ENCODE assay signal across 13 cellular contexts in genomic region chr5:73338201-73339126, GRCh38.
DNase-seq lines count a peak whose midpoint lies in the region; ATAC-seq, FAIRE-seq and TF ChIP-seq lines count a peak whose summit lies in the region.
"Had no signal": no experiment of that assay in that cellular context is flagged by ENCODE, and none has a peak within 500 bp of the region (broad histone marks: within the 10 kb centered on the region; RNA-seq: fewer than 3 reads in every experiment).

No MANE protein-coding gene starts in this region.

- POLR2A ChIA-PET in HepG2 (lab: Yijun Ruan, JAX): no interaction called here

- H3K4me2 ChIP-seq in HepG2 (ENCODE audit: low read depth, low read length): no peak overlapping the region
- H3K4me2 ChIP-seq in hepatocyte: peak overlapping the region; percentile 35

- TF ChIP-seq EP300 in HepG2 (IDR thresholded peaks at IDR 0.05; ENCODE audit: low read depth in 2 of 2, low read length in 2 of 2) (no peak), HepG2 (CRISPR knock-in tag; IDR thresholded peaks at IDR 0.05; ENCODE audit: borderline replicate concordance) (no peak)

- CTCF ChIA-PET in HepG2 (lab: Yijun Ruan, JAX; ENCODE audit: low intra/inter-chr PET ratio, low total read pairs): no interaction called here

- no peaks in the 10 kb centered on the region for H3K9me3 ChIP-seq in HepG2 (ENCODE audit: low read length)
- H3K9me3 ChIP-seq in right lobe of liver: no peaks in the 10 kb centered on the region
- no peaks in the 10 kb centered on the region for H3K9me3 ChIP-seq in hepatocyte (ENCODE audit: low read depth)
- H3K9me3 ChIP-seq in aorta (ENCODE audit: control insufficient read depth, low read length): no peaks in the 10 kb centered on the region

- H3K9me2 ChIP-seq in hepatocyte (replicated peaks; ENCODE audit: insufficient read depth): no peaks in the 10 kb centered on the region

- H4K20me1 ChIP-seq in HepG2 (ENCODE audit: insufficient read depth, low read length): no peaks in the 10 kb centered on the region
- no peaks in the 10 kb centered on the region for H4K20me1 ChIP-seq in hepatocyte (ENCODE audit: insufficient read depth, poor library complexity, severe bottlenecking)

- H3K9ac ChIP-seq in HepG2 (ENCODE audit: insufficient read depth, low read depth, low read length): no peak overlapping the region

- H3K79me2 ChIP-seq in HepG2 (ENCODE audit: insufficient read depth, low read length) (no peaks in the 10 kb centered on the region), hepatocyte (no peaks in the 10 kb centered on the region)

- peak; percentile 37; the same call in 1 of the 3 replicates for ATAC-seq in HepG2
- ATAC-seq in right lobe of liver: no peak
- ATAC-seq in aorta (ENCODE audit: low FRiP score): peak; percentile 68
- no peak for ATAC-seq in GM21619 (IDR thresholded peaks at IDR 0.05; ENCODE audit: unreplicated experiment)

- FAIRE-seq in HepG2 (lab: Jason Lieb, UNC): no peak
- FAIRE-seq: frontal cortex had no signal

- no peak overlapping the region for H3K27ac ChIP-seq in HepG2 (ENCODE audit: extremely low read length, insufficient read depth, low read length)
- no peak overlapping the region for H3K27ac ChIP-seq in right lobe of liver
- H3K27ac ChIP-seq in VCaP: peak overlapping the region; percentile 95
- no peak overlapping the region for H3K27ac ChIP-seq in hepatocyte
- H3K27ac ChIP-seq in aorta (ENCODE audit: low read depth in 1 of 2, low read length in 2 of 2): peak overlapping the region; percentile 15 to 34

- DNase-seq in HepG2 (ENCODE audit: low spot score) (peak; percentile 3), right lobe of liver (no peak), hepatocyte (ENCODE audit: low spot score) (no peak), aorta (no peak), iPS-NIHi11 (ENCODE audit: low spot score) (no peak), SHP77 (lab: John Stamatoyannopoulos, UW) (no peak)
- DNase-seq: activated CD4-positive, alpha-beta memory T cell treated with anti-CD3 and anti-CD28 coated beads for 36 hours; activated naive CD8-positive, alpha-beta T cell treated with anti-CD3 and anti-CD28 coated beads for 36 hours; SHP77 treated with DMSO at 0.1 percent for 48 hours had no signal

- no peak for TF ChIP-seq RAD21 in HepG2 (CRISPR knock-in tag; IDR thresholded peaks at IDR 0.05)

- intact Hi-C loops in HepG2 (cut with micrococcal nuclease; ENCODE audit: unreplicated experiment) (no loop called here), right lobe of liver (cut with DNase I) (no loop called here), aorta (cut with DNase I) (no loop called here)

- WGBS in HepG2 (ENCODE audit: low lambda C conversion rate): 11% methylated on average over 20 of the region's 21 CpGs
- 41% methylated on average over 15 of the region's 21 CpGs for WGBS in right lobe of liver (ENCODE audit: insufficient coverage, low coverage, low lambda C conversion rate, missing lambda C conversion rate)
- 58% methylated on average over 21 of the region's 21 CpGs for WGBS in hepatocyte (ENCODE audit: low lambda C conversion rate, missing lambda C conversion rate)
- 4 to 5% methylated on average over 21 of the region's 21 CpGs for WGBS in aorta, 2 donors

- TF ChIP-seq CTCF in HepG2 (CRISPR knock-in tag; IDR thresholded peaks at IDR 0.05) (no peak), right lobe of liver (IDR thresholded peaks at IDR 0.05) (no peak), VCaP (conservative IDR thresholded peaks at IDR 0.05) (no peak), hepatocyte (IDR thresholded peaks at IDR 0.05; ENCODE audit: poor library complexity) (no peak)

- no peak overlapping the region for H3K4me3 ChIP-seq in HepG2 (replicated peaks in 1 of 3; ENCODE audit: insufficient read depth in 1 of 3, low read depth in 2 of 3, low read length in 3 of 3)
- no peak overlapping the region for H3K4me3 ChIP-seq in right lobe of liver
- no peak overlapping the region for H3K4me3 ChIP-seq in hepatocyte
- no peak overlapping the region for H3K4me3 ChIP-seq in aorta (ENCODE audit: low read length in 2 of 2)
- H3K4me3 ChIP-seq: skin epidermis had no signal

- H3K36me3 ChIP-seq in HepG2 (replicated peaks in 1 of 2; ENCODE audit: control insufficient read depth in 1 of 2, insufficient read depth in 2 of 2, low read length in 2 of 2): no peaks in the 10 kb centered on the region
- no peaks in the 10 kb centered on the region for H3K36me3 ChIP-seq in right lobe of liver
- H3K36me3 ChIP-seq in hepatocyte (replicated peaks; ENCODE audit: insufficient read depth, low read depth): no peaks in the 10 kb centered on the region
- no peaks in the 10 kb centered on the region for H3K36me3 ChIP-seq in aorta (ENCODE audit: control insufficient read depth in 1 of 2, insufficient read depth in 2 of 2, low read length in 1 of 2)

- BruUV-seq in HepG2 (replicated peaks; lab: Mats Ljungman, UMichigan): no TSS peak

- H3K4me1 ChIP-seq in HepG2 (ENCODE audit: insufficient read depth, low read length) (peaks cover 13% of the 10 kb centered on the region), right lobe of liver (no peaks in the 10 kb centered on the region), hepatocyte (ENCODE audit: insufficient read depth) (peaks cover 17% of the 10 kb centered on the region), aorta (ENCODE audit: control insufficient read depth in 1 of 2, insufficient read depth in 2 of 2, low read length in 2 of 2) (peaks cover 0 to 2% of the 10 kb centered on the region in 2 donors)

- H2AFZ ChIP-seq in HepG2 (ENCODE audit: low read length): no peak overlapping the region
- no peak overlapping the region for H2AFZ ChIP-seq in hepatocyte

- H3K27me3 ChIP-seq in HepG2 (ENCODE audit: control insufficient read depth in 1 of 2, insufficient read depth in 2 of 2, low read length in 2 of 2): peaks cover 1 to 35% of the 10 kb centered on the region in 2 experiments; a peak in 4 of 5 replicates
- peaks cover 0 to 9% of the 10 kb centered on the region in 2 donors for H3K27me3 ChIP-seq in right lobe of liver
- H3K27me3 ChIP-seq in hepatocyte: peaks cover 6% of the 10 kb centered on the region
- H3K27me3 ChIP-seq in aorta (ENCODE audit: control insufficient read depth in 1 of 2, insufficient read depth in 2 of 2, low read length in 1 of 2): no peaks in the 10 kb centered on the region

- in situ Hi-C loops in HepG2 (cut with HindIII; ENCODE audit: extremely low pct_ligation_motif_present, low pct_unique_long_range_greater_than_20kb): no loop called here

- TF ChIP-seq POLR2A in HepG2 (IDR thresholded peaks at IDR 0.05; ENCODE audit: insufficient read depth in 1 of 2, low read depth in 2 of 2, low read length in 2 of 2): no peak
- no peak for TF ChIP-seq POLR2A in right lobe of liver (IDR thresholded peaks at IDR 0.05)

TF ChIP-seq in HepG2, 621 proteins besides CTCF, POLR2A, EP300 and RAD21 (continues in another document):
- TF ChIP-seq, protein P1, sequence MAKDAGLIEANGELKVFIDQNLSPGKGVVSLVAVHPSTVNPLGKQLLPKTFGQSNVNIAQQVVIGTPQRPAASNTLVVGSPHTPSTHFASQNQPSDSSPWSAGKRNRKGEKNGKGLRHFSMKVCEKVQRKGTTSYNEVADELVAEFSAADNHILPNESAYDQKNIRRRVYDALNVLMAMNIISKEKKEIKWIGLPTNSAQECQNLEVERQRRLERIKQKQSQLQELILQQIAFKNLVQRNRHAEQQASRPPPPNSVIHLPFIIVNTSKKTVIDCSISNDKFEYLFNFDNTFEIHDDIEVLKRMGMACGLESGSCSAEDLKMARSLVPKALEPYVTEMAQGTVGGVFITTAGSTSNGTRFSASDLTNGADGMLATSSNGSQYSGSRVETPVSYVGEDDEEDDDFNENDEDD (CRISPR knock-in tag; IDR thresholded peaks at IDR 0.05; ENCODE audit: borderline replicate concordance): no peak
- no peak for TF ChIP-seq ZNF12 (CRISPR knock-in tag; IDR thresholded peaks at IDR 0.05)
- TF ChIP-seq, protein P2, sequence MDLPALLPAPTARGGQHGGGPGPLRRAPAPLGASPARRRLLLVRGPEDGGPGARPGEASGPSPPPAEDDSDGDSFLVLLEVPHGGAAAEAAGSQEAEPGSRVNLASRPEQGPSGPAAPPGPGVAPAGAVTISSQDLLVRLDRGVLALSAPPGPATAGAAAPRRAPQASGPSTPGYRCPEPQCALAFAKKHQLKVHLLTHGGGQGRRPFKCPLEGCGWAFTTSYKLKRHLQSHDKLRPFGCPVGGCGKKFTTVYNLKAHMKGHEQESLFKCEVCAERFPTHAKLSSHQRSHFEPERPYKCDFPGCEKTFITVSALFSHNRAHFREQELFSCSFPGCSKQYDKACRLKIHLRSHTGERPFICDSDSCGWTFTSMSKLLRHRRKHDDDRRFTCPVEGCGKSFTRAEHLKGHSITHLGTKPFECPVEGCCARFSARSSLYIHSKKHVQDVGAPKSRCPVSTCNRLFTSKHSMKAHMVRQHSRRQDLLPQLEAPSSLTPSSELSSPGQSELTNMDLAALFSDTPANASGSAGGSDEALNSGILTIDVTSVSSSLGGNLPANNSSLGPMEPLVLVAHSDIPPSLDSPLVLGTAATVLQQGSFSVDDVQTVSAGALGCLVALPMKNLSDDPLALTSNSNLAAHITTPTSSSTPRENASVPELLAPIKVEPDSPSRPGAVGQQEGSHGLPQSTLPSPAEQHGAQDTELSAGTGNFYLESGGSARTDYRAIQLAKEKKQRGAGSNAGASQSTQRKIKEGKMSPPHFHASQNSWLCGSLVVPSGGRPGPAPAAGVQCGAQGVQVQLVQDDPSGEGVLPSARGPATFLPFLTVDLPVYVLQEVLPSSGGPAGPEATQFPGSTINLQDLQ (CRISPR knock-in tag; IDR thresholded peaks at IDR 0.05): no peak
- no peak for TF ChIP-seq NFYB (CRISPR knock-in tag; IDR thresholded peaks at IDR 0.05)
- TF ChIP-seq YEATS2 (CRISPR knock-in tag; IDR thresholded peaks at IDR 0.05; ENCODE audit: borderline replicate concordance): no peak
- TF ChIP-seq ZNF777 (CRISPR knock-in tag; IDR thresholded peaks at IDR 0.05): no peak
- TF ChIP-seq FOSL2 (CRISPR knock-in tag; IDR thresholded peaks at IDR 0.05): no peak
- TF ChIP-seq ZNF296 (CRISPR knock-in tag; conservative IDR thresholded peaks at IDR 0.05): no peak
- TF ChIP-seq E2F2 (CRISPR knock-in tag; IDR thresholded peaks at IDR 0.05; ENCODE audit: borderline replicate concordance): no peak
- no peak for TF ChIP-seq ZNF772 (CRISPR knock-in tag; IDR thresholded peaks at IDR 0.05)
- TF ChIP-seq FOXA1 (IDR thresholded peaks at IDR 0.05): no peak
- TF ChIP-seq FOXA1 (CRISPR knock-in tag; IDR thresholded peaks at IDR 0.05): no peak
- TF ChIP-seq SP4 (CRISPR knock-in tag; IDR thresholded peaks at IDR 0.05): no peak

Comparison
In these comparisons a context has a peak if more than half of its experiments do, and no peak if none do; other contexts are left out.
1. ATAC-seq: peak in HepG2 (single experiment) and aorta (single experiment); none in right lobe of liver (0 of 4) and GM21619 (single experiment).
2. H3K27ac ChIP-seq: peak in VCaP (single experiment) and aorta (2 of 2); none in HepG2 (single experiment), right lobe of liver (0 of 3) and hepatocyte (single experiment).